ENCODE assay signal across 13 cellular contexts in genomic region chr6:161227004-161227950, GRCh38. TPM values are rescaled to one million over a fixed set of nuclear protein-coding genes. Genes with fewer than 3 reads are reported as not detected.
DNase-seq lines count a peak whose midpoint lies in the region; ATAC-seq, FAIRE-seq and TF ChIP-seq lines count a peak whose summit lies in the region.
"Had no signal": no experiment of that assay in that cellular context is flagged by ENCODE, and none has a peak within 500 bp of the region (broad histone marks: within the 10 kb centered on the region; RNA-seq: fewer than 3 reads in every experiment).

No MANE protein-coding gene starts in this region.

- H3K36me3 ChIP-seq in IMR-90 (ENCODE audit: control insufficient read depth, insufficient read depth, low read length), result no peaks in the 10 kb centered on the region
- H3K36me3 ChIP-seq in endothelial cell of umbilical vein (ENCODE audit: control insufficient read depth in 2 of 2, extremely low read depth in 1 of 2, insufficient read depth in 2 of 2, low read length in 2 of 2), result no peaks in the 10 kb centered on the region
- peaks cover 5% of the 10 kb centered on the region in 2 experiments for H3K36me3 ChIP-seq in trophoblast cell (ENCODE audit: control insufficient read depth in 1 of 2, insufficient read depth in 2 of 2, low read length in 2 of 2)
- no peaks in the 10 kb centered on the region for H3K36me3 ChIP-seq in stomach

- DNase-seq in T-helper 1 cell (no peak), IMR-90 (peak; percentile 76), endothelial cell of umbilical vein (ENCODE audit: low read depth, low spot score) (peak; percentile 30), trophoblast cell (no peak), stomach (no peak), GM10248 (ENCODE audit: extremely low spot score) (no peak), H4 (ENCODE audit: low spot score) (no peak)
- DNase-seq: aorta, DMS79 treated with DMSO at 0.1 percent for 48 hours, kidney glomerular epithelial cell, NCI-H1694 treated with DMSO at 0.1 percent for 48 hours had no signal

- no peak overlapping the region for H2BK12ac ChIP-seq in trophoblast cell (ENCODE audit: low read length)

- H3K18ac ChIP-seq in IMR-90 (ENCODE audit: low read depth, low read length) (no peak overlapping the region), trophoblast cell (ENCODE audit: low read length) (no peak overlapping the region)

- H2BK15ac ChIP-seq in IMR-90 (ENCODE audit: low read depth, low read length), result no peak overlapping the region

- no peak for TF ChIP-seq EP300 in stomach (IDR thresholded peaks at IDR 0.05)

- H3K27me3 ChIP-seq in IMR-90 (ENCODE audit: control insufficient read depth, insufficient read depth, low read length) (no peaks in the 10 kb centered on the region), endothelial cell of umbilical vein (ENCODE audit: control insufficient read depth in 2 of 2, insufficient read depth in 2 of 2, low read length in 2 of 2) (no peaks in the 10 kb centered on the region), trophoblast cell (ENCODE audit: insufficient read depth, low read length) (no peaks in the 10 kb centered on the region), stomach (no peaks in the 10 kb centered on the region)

- WGBS in IMR-90 (ENCODE audit: extremely low coverage in 2 of 2, insufficient read length in 1 of 2), 2 experiments, result 80% methylated on average over 1 of the region's 15 CpGs; no CpG with 5 or more reads in 1 of the 2 experiments
- WGBS in trophoblast cell (ENCODE audit: extremely low coverage, insufficient coverage, insufficient read length), result no CpG with 5 or more reads among the region's 15 CpGs
- WGBS in stomach, 5 donors, result 89 to 91% (median 90%) methylated on average over 15 of the region's 15 CpGs

- H4K91ac ChIP-seq in IMR-90 (ENCODE audit: insufficient read depth, low read depth, low read length), result no peak overlapping the region; the same call in 1 of the 2 replicates
- H4K91ac ChIP-seq in trophoblast cell (ENCODE audit: low read depth, low read length), result no peak overlapping the region

- H3K4me2 ChIP-seq in IMR-90 (ENCODE audit: low read depth, low read length), result no peak overlapping the region; the same call in 1 of the 2 replicates
- H3K4me2 ChIP-seq in endothelial cell of umbilical vein (ENCODE audit: insufficient read depth, low read length), result no peak overlapping the region
- H3K4me2 ChIP-seq in trophoblast cell (ENCODE audit: low read length), result no peak overlapping the region

- in situ Hi-C loops in IMR-90 (cut with MboI; ENCODE audit: low sequenced_read_pairs), result no loop called here

- H2BK120ac ChIP-seq in IMR-90 (ENCODE audit: low read depth, low read length), result no peak overlapping the region
- no peak overlapping the region for H2BK120ac ChIP-seq in trophoblast cell (ENCODE audit: insufficient read depth, low read length, poor library complexity)

- H3K4me1 ChIP-seq in IMR-90 (ENCODE audit: control insufficient read depth, insufficient read depth, low read length), result peaks cover 22% of the 10 kb centered on the region
- peaks cover 26% of the 10 kb centered on the region for H3K4me1 ChIP-seq in endothelial cell of umbilical vein (ENCODE audit: control insufficient read depth, extremely low read depth, insufficient read depth, low read length)
- H3K4me1 ChIP-seq in trophoblast cell (ENCODE audit: control insufficient read depth in 1 of 2, insufficient read depth in 2 of 2, low read length in 2 of 2), result peaks cover 12 to 20% of the 10 kb centered on the region in 2 experiments
- H3K4me1 ChIP-seq in stomach, result peaks cover 13 to 45% (median 28%) of the 10 kb centered on the region in 4 donors

- H3K36me3 Mint-ChIP-seq in T-helper 1 cell treated with Interleukin-12 subunit alpha and Interleukin-12 subunit beta and Interleukin-4 antibody, amounts not matched to agents 30 μg/mL and 1 μg/mL, for 36 hours (ENCODE audit: low read depth), result peaks cover 30% of the 10 kb centered on the region

- BruUV-seq in IMR-90 (replicated peaks; lab: Mats Ljungman, UMichigan), result no TSS peak
- BruUV-seq in endothelial cell of umbilical vein (replicated peaks; lab: Mats Ljungman, UMichigan), result no TSS peak

- H3K27ac ChIP-seq in IMR-90 (ENCODE audit: insufficient read depth, low read length) (no peak overlapping the region), endothelial cell of umbilical vein (ENCODE audit: insufficient read depth, low read depth, low read length) (no peak overlapping the region), trophoblast cell (ENCODE audit: low read depth, low read length) (no peak overlapping the region), stomach (peak overlapping the region in 1 of 5 donors; percentile 73)
- H3K27ac ChIP-seq: 22Rv1 had no signal

- H4K20me1 ChIP-seq in IMR-90 (ENCODE audit: insufficient read depth, low read length) (no peaks in the 10 kb centered on the region), endothelial cell of umbilical vein (replicated peaks; ENCODE audit: control insufficient read depth, extremely low read depth, insufficient read depth, low read length) (no peaks in the 10 kb centered on the region)

- dilution Hi-C loops in IMR-90 (cut with HindIII; ENCODE audit: low sequenced_read_pairs, unreplicated experiment) (no loop called here), endothelial cell of umbilical vein (cut with MboI; ENCODE audit: extremely low pct_ligation_motif_present, low sequenced_read_pairs) (no loop called here)

- no peak for TF ChIP-seq RAD21 in IMR-90 (IDR thresholded peaks at IDR 0.05; ENCODE audit: low read length)

- intact Hi-C loops in IMR-90 (cut with micrococcal nuclease), result no loop called here
- intact Hi-C loops in endothelial cell of umbilical vein (cut with micrococcal nuclease), result no loop called here
- intact Hi-C loops in stomach (cut with DNase I; ENCODE audit: low total_unique reads), result no loop called here

- H3K4me3 Mint-ChIP-seq in T-helper 1 cell treated with Interleukin-12 subunit alpha and Interleukin-12 subunit beta and Interleukin-4 antibody, amounts not matched to agents 30 μg/mL and 1 μg/mL, for 36 hours, result peak overlapping the region; percentile 76

- H3K79me1 ChIP-seq in IMR-90 (ENCODE audit: low read depth in 1 of 2, low read length in 2 of 2) (peaks cover 8 to 19% of the 10 kb centered on the region in 2 experiments), trophoblast cell (ENCODE audit: low read length) (no peaks in the 10 kb centered on the region)

- CTCF ChIA-PET in IMR-90 (lab: Yijun Ruan, JAX), result interaction anchor here (1.0 kb wide), 2 partner anchors 12 to 15 kb away, joined by 3 to 5 read pairs; no protein-coding TSS in a partner anchor
- CTCF ChIA-PET in endothelial cell of umbilical vein (lab: Charles Lee), result interaction anchor here (0.8 to 1.0 kb wide), 2 partner anchors 9 to 144 kb away, joined by 3 read pairs; no protein-coding TSS in a partner anchor
- CTCF ChIA-PET in GM10248 (lab: Yijun Ruan, JAX), result interaction anchor here (0.9 to 1.4 kb wide), 4 partner anchors 8 to 146 kb away, joined by 3 to 5 read pairs (median 4); no protein-coding TSS in a partner anchor

- no peak overlapping the region for H2BK20ac ChIP-seq in IMR-90 (ENCODE audit: low read depth, low read length)

- H3K4me3 ChIP-seq in IMR-90 (ENCODE audit: insufficient read depth, low read depth, low read length) (no peak overlapping the region), endothelial cell of umbilical vein (replicated peaks in 1 of 3; ENCODE audit: insufficient read depth in 1 of 3, low read depth in 1 of 3, low read length in 3 of 3) (no peak overlapping the region), trophoblast cell (ENCODE audit: low read depth, low read length) (no peak overlapping the region), stomach (no peak overlapping the region)

- POLR2A ChIA-PET in IMR-90 (lab: Charles Lee; ENCODE audit: unreplicated experiment), result no interaction called here
- POLR2A ChIA-PET in endothelial cell of umbilical vein (lab: Charles Lee), result no interaction called here
- POLR2A ChIA-PET in GM10248 (lab: Yijun Ruan, JAX), result no interaction called here

- no peak overlapping the region for H3K4ac ChIP-seq in IMR-90 (ENCODE audit: low read depth, low read length)
- H3K4ac ChIP-seq in trophoblast cell (ENCODE audit: low read depth, low read length), result no peak overlapping the region

- H3K9me3 ChIP-seq in IMR-90 (ENCODE audit: control insufficient read depth, insufficient read depth, low read length), result no peaks in the 10 kb centered on the region
- no peaks in the 10 kb centered on the region for H3K9me3 ChIP-seq in endothelial cell of umbilical vein (replicated peaks; ENCODE audit: control insufficient read depth, insufficient read depth, low read length)
- peaks cover 3% of the 10 kb centered on the region for H3K9me3 ChIP-seq in trophoblast cell (ENCODE audit: insufficient read depth, low read depth, low read length)
- no peaks in the 10 kb centered on the region for H3K9me3 ChIP-seq in stomach

- H3K9me3 Mint-ChIP-seq in T-helper 1 cell treated with Interleukin-12 subunit alpha and Interleukin-12 subunit beta and Interleukin-4 antibody, amounts not matched to agents 30 μg/mL and 1 μg/mL, for 36 hours, result peaks cover 5% of the 10 kb centered on the region

- H3K4me1 Mint-ChIP-seq in T-helper 1 cell treated with Interleukin-12 subunit alpha and Interleukin-12 subunit beta and Interleukin-4 antibody, amounts not matched to agents 30 μg/mL and 1 μg/mL, for 36 hours (ENCODE audit: low read depth), result peaks cover 63% of the 10 kb centered on the region

- H3K27me3 Mint-ChIP-seq in T-helper 1 cell treated with Interleukin-12 subunit alpha and Interleukin-12 subunit beta and Interleukin-4 antibody, amounts not matched to agents 30 μg/mL and 1 μg/mL, for 36 hours (ENCODE audit: low read depth), result no peaks in the 10 kb centered on the region

- TF ChIP-seq POLR2A in IMR-90 (IDR thresholded peaks at IDR 0.05; ENCODE audit: low read depth, low read length) (no peak), endothelial cell of umbilical vein (IDR thresholded peaks at IDR 0.05; ENCODE audit: low read depth, low read length) (no peak), stomach (IDR thresholded peaks at IDR 0.05) (no peak)

- H3K9me1 ChIP-seq in IMR-90 (ENCODE audit: insufficient read depth, low read length) (peaks cover 11% of the 10 kb centered on the region), endothelial cell of umbilical vein (replicated peaks; ENCODE audit: control insufficient read depth, extremely low read depth, insufficient read depth, low read length) (no peaks in the 10 kb centered on the region)

- H3K14ac ChIP-seq in IMR-90 (replicated peaks; ENCODE audit: low read depth, low read length) (no peak overlapping the region), trophoblast cell (ENCODE audit: low read length) (no peak overlapping the region)

- H2BK5ac ChIP-seq in IMR-90 (ENCODE audit: low read depth, low read length, poor library complexity, severe bottlenecking) (no peak overlapping the region), trophoblast cell (ENCODE audit: low read depth, low read length, poor library complexity) (no peak overlapping the region)

- H3K56ac ChIP-seq in IMR-90 (ENCODE audit: extremely low read depth, insufficient read depth, low read length), result no peak overlapping the region

- FAIRE-seq in endothelial cell of umbilical vein (lab: Jason Lieb, UNC), result no peak

- no peak overlapping the region for H4K5ac ChIP-seq in IMR-90 (ENCODE audit: low read depth, low read length)

- no peaks in the 10 kb centered on the region for H3K79me2 ChIP-seq in endothelial cell of umbilical vein (ENCODE audit: control insufficient read depth, insufficient read depth, low read length)
- H3K79me2 ChIP-seq in trophoblast cell (ENCODE audit: control insufficient read depth, insufficient read depth, low read length, poor library complexity), result no peaks in the 10 kb centered on the region

- no peak overlapping the region for H4K12ac ChIP-seq in trophoblast cell (ENCODE audit: low read depth, low read length)

- H3K9ac ChIP-seq in IMR-90 (ENCODE audit: low read depth, low read length) (no peak overlapping the region; the same call in 1 of the 2 replicates), endothelial cell of umbilical vein (replicated peaks; ENCODE audit: extremely low read depth, insufficient read depth, low read length) (no peak overlapping the region), trophoblast cell (ENCODE audit: low read length) (no peak overlapping the region)

- H4K8ac ChIP-seq in IMR-90 (ENCODE audit: low read depth in 2 of 2, low read length in 2 of 2) (no peak overlapping the region), trophoblast cell (ENCODE audit: low read depth, low read length) (no peak overlapping the region)

- TF ChIP-seq CTCF in IMR-90 (conservative IDR thresholded peaks at IDR 0.05; ENCODE audit: low read depth, low read length), result no peak
- TF ChIP-seq CTCF in endothelial cell of umbilical vein (IDR thresholded peaks at IDR 0.05; ENCODE audit: extremely low read depth in 1 of 2, insufficient read depth in 1 of 2, low read depth in 1 of 2, low read length in 2 of 2), result no peak
- no peak for TF ChIP-seq CTCF in stomach (IDR thresholded peaks at IDR 0.05)
- no peak for TF ChIP-seq CTCF in GM10248 (IDR thresholded peaks at IDR 0.05; ENCODE audit: control extremely low read depth, extremely low read depth, low read depth, missing control alignments)

- H2AK9ac ChIP-seq in IMR-90 (replicated peaks; ENCODE audit: low read depth, low read length, poor library complexity), result no peak overlapping the region

- H3K23ac ChIP-seq in IMR-90 (ENCODE audit: low read depth, low read length), result no peak overlapping the region
- peak overlapping the region; percentile 53 for H3K23ac ChIP-seq in trophoblast cell (ENCODE audit: low read length)

- ATAC-seq in IMR-90 (ENCODE audit: low read depth), result peak; percentile 28

- H2AK5ac ChIP-seq in IMR-90 (ENCODE audit: low read depth, low read length) (peak overlapping the region; percentile 25; the same call in 1 of the 2 replicates), trophoblast cell (ENCODE audit: low read length) (no peak overlapping the region)

- peak overlapping the region; percentile 94 for H3K27ac Mint-ChIP-seq in T-helper 1 cell treated with Interleukin-12 subunit alpha and Interleukin-12 subunit beta and Interleukin-4 antibody, amounts not matched to agents 30 μg/mL and 1 μg/mL, for 36 hours

- H2AFZ ChIP-seq in IMR-90 (replicated peaks; ENCODE audit: low read length, poor library complexity), result no peak overlapping the region
- no peak overlapping the region for H2AFZ ChIP-seq in endothelial cell of umbilical vein (ENCODE audit: low read depth, low read length)
- H2AFZ ChIP-seq in trophoblast cell (ENCODE audit: insufficient read depth, low read length, poor library complexity), result no peak overlapping the region

RNA-seq across cellular contexts. Expression of gene AGPAT4, which starts 46.6 kb away (rescaled TPM):
- 3.6 and 3.8 TPM in 2 replicates for total RNA-seq in IMR-90 (2012; rRNA removed)
- 3.6 and 3.8 TPM in 2 replicates for polyA plus RNA-seq in IMR-90 (2012; rRNA removed)
- 1.5 and 2.0 TPM in 2 replicates for polyA plus RNA-seq in IMR-90 (2012; cell fraction: cytosol; rRNA removed)
- 6.2 and 14.0 TPM in 2 replicates for polyA plus RNA-seq in IMR-90 (2012; cell fraction: nucleus; rRNA removed; ENCODE audit: low replicate concordance)
- total RNA-seq in endothelial cell of umbilical vein, result 15.2 and 15.4 TPM in 2 replicates
- polyA plus RNA-seq in endothelial cell of umbilical vein, result 8.9 and 10.2 TPM in 2 replicates
- 5.5 and 6.1 TPM in 2 replicates for polyA plus RNA-seq in endothelial cell of umbilical vein (2011; cell fraction: cytosol; rRNA removed)
- 38.9 and 40.0 TPM in 2 replicates for polyA plus RNA-seq in endothelial cell of umbilical vein (2011; cell fraction: nucleus; rRNA removed)
- 6.8 and 7.8 TPM in 2 replicates for polyA plus RNA-seq in endothelial cell of umbilical vein (2012)
- 38.4 and 43.0 TPM in 2 replicates for polyA minus RNA-seq in endothelial cell of umbilical vein
- 3.3 TPM for polyA minus RNA-seq in endothelial cell of umbilical vein (2011; cell fraction: cytosol; rRNA and poly(A)+ RNA removed)
- polyA minus RNA-seq in endothelial cell of umbilical vein (2011; cell fraction: nucleus; rRNA and poly(A)+ RNA removed), result 42.7 and 54.5 TPM in 2 replicates
- polyA plus RNA-seq in trophoblast cell (2013), result 10.5 and 11.6 TPM in 2 replicates
- 10 to 100 TPM in 1 of 5 donors, 1 to 10 TPM in 2, under 1 TPM in 2; 0.58 to 15.8 (median 1.8) TPM for total RNA-seq in stomach
- 1 to 10 TPM in 1 of 3 donors, under 1 TPM in 2; 0.46 to 1.2 (median 0.56) TPM for polyA plus RNA-seq in stomach
- total RNA-seq in H4 (2014; rRNA removed; shearing (Covaris generic)), result 3.4 and 3.9 TPM in 2 replicates

Comparison
In these comparisons a context has a peak if more than half of its experiments do, and no peak if none do; other contexts are left out.
1. DNase-seq: peak in IMR-90 (single experiment) and endothelial cell of umbilical vein (single experiment); none in T-helper 1 cell (0 of 5), trophoblast cell (0 of 2), stomach (single experiment), GM10248 (single experiment) and H4 (single experiment).